In genomic region chr3:50356553-50356952, GRCh38 we compare ENCODE assay signal across 1 cellular context.
TF ChIP-seq lines count a peak whose summit lies in the region.

No MANE protein-coding gene starts in this region.

TF ChIP-seq in K562, 482 proteins besides CTCF, POLR2A, EP300 and RAD21:
- peak; percentile 34; the same call in 1 of the 2 replicates for TF ChIP-seq SP1 (CRISPR knock-in tag; IDR thresholded peaks at IDR 0.05)
- TF ChIP-seq ZNF707 (CRISPR knock-in tag; conservative IDR thresholded peaks at IDR 0.05): 0 out of 2 replicates have a peak, but pooled peaks have one; percentile 37
- peak in 1 of 2 experiments; percentile 71; a peak in 1 of 4 replicates for TF ChIP-seq SIN3A (IDR thresholded peaks at IDR 0.05; ENCODE audit: borderline replicate concordance in 2 of 2, control insufficient read depth in 1 of 2, low read depth in 2 of 2, low read length in 2 of 2)
- TF ChIP-seq FOXA1 (IDR thresholded peaks at IDR 0.05; ENCODE audit: borderline replicate concordance): no peak
- TF ChIP-seq NBN (IDR thresholded peaks at IDR 0.05; ENCODE audit: low read depth): no peak
- peak; percentile 14 for TF ChIP-seq MEIS2 (IDR thresholded peaks at IDR 0.05; ENCODE audit: partially characterized antibody)
- peak in 1 of 2 experiments; percentile 48; a peak in 1 of 4 replicates for TF ChIP-seq HDAC1 (IDR thresholded peaks at IDR 0.05)
- TF ChIP-seq CTCFL (IDR thresholded peaks at IDR 0.05; ENCODE audit: borderline replicate concordance, insufficient read depth, low read depth, low read length, poor library complexity, severe bottlenecking): no peak
- TF ChIP-seq SREBF2 (CRISPR knock-in tag; IDR thresholded peaks at IDR 0.05): no peak
- TF ChIP-seq BRD9 (IDR thresholded peaks at IDR 0.05; ENCODE audit: low read depth, partially characterized antibody): no peak
- no peak for TF ChIP-seq STAT5A (IDR thresholded peaks at IDR 0.05; ENCODE audit: borderline replicate concordance, low read length)
- TF ChIP-seq, protein P1, sequence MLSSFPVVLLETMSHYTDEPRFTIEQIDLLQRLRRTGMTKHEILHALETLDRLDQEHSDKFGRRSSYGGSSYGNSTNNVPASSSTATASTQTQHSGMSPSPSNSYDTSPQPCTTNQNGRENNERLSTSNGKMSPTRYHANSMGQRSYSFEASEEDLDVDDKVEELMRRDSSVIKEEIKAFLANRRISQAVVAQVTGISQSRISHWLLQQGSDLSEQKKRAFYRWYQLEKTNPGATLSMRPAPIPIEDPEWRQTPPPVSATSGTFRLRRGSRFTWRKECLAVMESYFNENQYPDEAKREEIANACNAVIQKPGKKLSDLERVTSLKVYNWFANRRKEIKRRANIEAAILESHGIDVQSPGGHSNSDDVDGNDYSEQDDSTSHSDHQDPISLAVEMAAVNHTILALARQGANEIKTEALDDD (IDR thresholded peaks at IDR 0.05): peak; percentile 26; the same call in 1 of the 2 replicates
- TF ChIP-seq SPI1 (IDR thresholded peaks at IDR 0.05; ENCODE audit: borderline replicate concordance, low read depth, low read length): peak; percentile 77
- peak; percentile 31; the same call in 1 of the 2 replicates for TF ChIP-seq PKNOX1 (IDR thresholded peaks at IDR 0.05)
- 0 out of 2 replicates have a peak, but pooled peaks have one; percentile 29 for TF ChIP-seq ELF4 (CRISPR knock-in tag; IDR thresholded peaks at IDR 0.05)
- no peak for TF ChIP-seq KLF13 (tag; IDR thresholded peaks at IDR 0.05; ENCODE audit: borderline replicate concordance, low read depth)
- no peak for TF ChIP-seq ZMIZ1 (IDR thresholded peaks at IDR 0.05; ENCODE audit: low read depth in 2 of 2, low read length in 2 of 2)
TF ChIP-seq in K562: peak in this region for 9.
